In genomic region chr10:133349577-133350011, GRCh38 we compare ENCODE assay signal across 19 cellular contexts. TPM values are rescaled to one million over a fixed set of nuclear protein-coding genes. Genes with fewer than 3 reads are reported as not detected.
"Had no signal": no experiment of that assay in that cellular context is flagged by ENCODE, and none has a peak within 500 bp of the region (broad histone marks: within the 10 kb centered on the region; RNA-seq: fewer than 3 reads in every experiment).

No MANE protein-coding gene starts in this region.

- H3K4me3 ChIP-seq: adrenal gland, colonic mucosa, esophagus squamous epithelium, mucosa of descending colon, right atrium auricular region, tibial nerve had no signal

- H3K9me3 ChIP-seq: adrenal gland, colonic mucosa, esophagus squamous epithelium, mucosa of descending colon, right atrium auricular region, tibial nerve had no signal

- H3K27ac ChIP-seq: adrenal gland, colonic mucosa, esophagus squamous epithelium, right atrium auricular region, tibial nerve had no signal

- H3K27ac Mint-ChIP-seq: activated B cell treated with CpG ODN at 0.5 μM for 24 hours; activated CD4-positive, alpha-beta T cell treated with anti-CD3 and anti-CD28 coated beads, Interleukin-2, amount 10 ng/mL, durations not matched to agents 24 days and 14 days; activated naive CD4-positive, alpha-beta T cell treated with anti-CD3 and anti-CD28 coated beads for 36 hours; activated T-helper 17 cell treated with anti-CD3 and anti-CD28 coated beads, Interleukin-2, amount 50 U/mL, for 72 hours; stimulated activated effector memory CD8-positive, alpha-beta T cell treated with anti-CD3 and anti-CD28 coated beads, Interleukin-12 subunit alpha, Interleukin-12 subunit beta, amount 100 ng/mL, for 72 hours had no signal

- DNase-seq: activated B cell treated with CpG ODN at 0.5 μM for 24 hours; activated CD4-positive, alpha-beta T cell treated with anti-CD3 and anti-CD28 coated beads, Interleukin-2, amount 10 ng/mL, durations not matched to agents 24 days and 14 days; activated naive CD4-positive, alpha-beta T cell treated with anti-CD3 and anti-CD28 coated beads for 36 hours; adrenal gland; colonic mucosa; esophagus squamous epithelium; foreskin fibroblast; left colon; mammary epithelial cell; naive thymus-derived CD8-positive, alpha-beta T cell; nucleus accumbens; T-helper 2 cell had no signal

- H3K4me1 ChIP-seq: adrenal gland, colonic mucosa, right atrium auricular region had no signal

- H3K4me1 Mint-ChIP-seq: activated CD4-positive, alpha-beta T cell treated with anti-CD3 and anti-CD28 coated beads, Interleukin-2, amount 10 ng/mL, durations not matched to agents 24 days and 14 days had no signal

- H3K9me3 Mint-ChIP-seq: activated B cell treated with CpG ODN at 0.5 μM for 24 hours; activated CD4-positive, alpha-beta T cell treated with anti-CD3 and anti-CD28 coated beads, Interleukin-2, amount 10 ng/mL, durations not matched to agents 24 days and 14 days; activated naive CD4-positive, alpha-beta T cell treated with anti-CD3 and anti-CD28 coated beads for 36 hours; activated T-helper 17 cell treated with anti-CD3 and anti-CD28 coated beads, Interleukin-2, amount 50 U/mL, for 72 hours; stimulated activated effector memory CD8-positive, alpha-beta T cell treated with anti-CD3 and anti-CD28 coated beads, Interleukin-12 subunit alpha, Interleukin-12 subunit beta, amount 100 ng/mL, for 72 hours had no signal

- H3K36me3 Mint-ChIP-seq: naive thymus-derived CD8-positive, alpha-beta T cell had no signal

- H3K27me3 ChIP-seq: colonic mucosa, right atrium auricular region had no signal

- H3K36me3 ChIP-seq: adrenal gland, colonic mucosa, esophagus squamous epithelium, right atrium auricular region had no signal

- H3K4me3 Mint-ChIP-seq: activated B cell treated with CpG ODN at 0.5 μM for 24 hours; activated CD4-positive, alpha-beta T cell treated with anti-CD3 and anti-CD28 coated beads, Interleukin-2, amount 10 ng/mL, durations not matched to agents 24 days and 14 days; activated naive CD4-positive, alpha-beta T cell treated with anti-CD3 and anti-CD28 coated beads for 36 hours; activated T-helper 17 cell treated with anti-CD3 and anti-CD28 coated beads, Interleukin-2, amount 50 U/mL, for 72 hours; naive thymus-derived CD8-positive, alpha-beta T cell; stimulated activated effector memory CD8-positive, alpha-beta T cell treated with anti-CD3 and anti-CD28 coated beads, Interleukin-12 subunit alpha, Interleukin-12 subunit beta, amount 100 ng/mL, for 72 hours had no signal

RNA-seq across cellular contexts. Expression of gene PRAP1, which starts 2.4 kb away (rescaled TPM):
- total RNA-seq: activated B cell treated with CpG ODN at 0.5 μM for 24 hours; activated CD4-positive, alpha-beta T cell treated with anti-CD3 and anti-CD28 coated beads, Interleukin-2, amount 10 ng/mL, durations not matched to agents 24 days and 14 days; activated naive CD4-positive, alpha-beta T cell treated with anti-CD3 and anti-CD28 coated beads for 36 hours; activated T-helper 17 cell treated with anti-CD3 and anti-CD28 coated beads, Interleukin-2, amount 50 U/mL, for 72 hours; cardiac septum; esophagus squamous epithelium; mammary epithelial cell; naive thymus-derived CD8-positive, alpha-beta T cell; posterior vena cava; right atrium auricular region had no signal
- polyA plus RNA-seq: mammary epithelial cell had no signal

RNA-seq across cellular contexts. Expression of gene CALY, which starts 12.9 kb away (rescaled TPM):
- total RNA-seq: activated B cell treated with CpG ODN at 0.5 μM for 24 hours; activated CD4-positive, alpha-beta T cell treated with anti-CD3 and anti-CD28 coated beads, Interleukin-2, amount 10 ng/mL, durations not matched to agents 24 days and 14 days; activated naive CD4-positive, alpha-beta T cell treated with anti-CD3 and anti-CD28 coated beads for 36 hours; activated T-helper 17 cell treated with anti-CD3 and anti-CD28 coated beads, Interleukin-2, amount 50 U/mL, for 72 hours; cardiac septum; esophagus squamous epithelium; mammary epithelial cell; posterior vena cava had no signal
- polyA plus RNA-seq: mammary epithelial cell had no signal
